ENCODE assay signal across 16 cellular contexts in genomic region chr11:769887-770641, GRCh38. TPM values are rescaled to one million over a fixed set of nuclear protein-coding genes. Genes with fewer than 3 reads are reported as not detected.
DNase-seq lines count a peak whose midpoint lies in the region; ATAC-seq, FAIRE-seq and TF ChIP-seq lines count a peak whose summit lies in the region.
"Had no signal": no experiment of that assay in that cellular context is flagged by ENCODE, and none has a peak within 500 bp of the region (broad histone marks: within the 10 kb centered on the region; RNA-seq: fewer than 3 reads in every experiment).

No MANE protein-coding gene starts in this region.

- H3K36me3 Mint-ChIP-seq in activated CD4-positive, alpha-beta T cell treated with anti-CD3 and anti-CD28 coated beads, Interleukin-2, amount 10 ng/mL, durations not matched to agents 7 days and 5 days (ENCODE audit: low read depth): peaks cover 3% of the 10 kb centered on the region
- H3K36me3 Mint-ChIP-seq: CD4-positive, CD25-positive, alpha-beta regulatory T cell had no signal

- no peaks in the 10 kb centered on the region for H3K9me3 Mint-ChIP-seq in activated CD4-positive, alpha-beta T cell treated with anti-CD3 and anti-CD28 coated beads, Interleukin-2, amount 10 ng/mL, durations not matched to agents 7 days and 5 days
- H3K9me3 Mint-ChIP-seq: CD4-positive, CD25-positive, alpha-beta regulatory T cell; GM23338 had no signal

- H3K27me3 ChIP-seq in PC-3 (ENCODE audit: low read length) (no peaks in the 10 kb centered on the region), hepatocyte (no peaks in the 10 kb centered on the region)

- H3K9me2 ChIP-seq in PC-3 (replicated peaks; ENCODE audit: low read length): no peaks in the 10 kb centered on the region
- H3K9me2 ChIP-seq in hepatocyte (replicated peaks; ENCODE audit: insufficient read depth): no peaks in the 10 kb centered on the region

- H3K27me3 Mint-ChIP-seq in activated CD4-positive, alpha-beta T cell treated with anti-CD3 and anti-CD28 coated beads, Interleukin-2, amount 10 ng/mL, durations not matched to agents 7 days and 5 days: no peaks in the 10 kb centered on the region
- H3K27me3 Mint-ChIP-seq: CD4-positive, CD25-positive, alpha-beta regulatory T cell had no signal

- ATAC-seq in PC-3: no peak
- ATAC-seq: GM23338, SK-N-SH treated with all-trans-retinoic acid at 6 μM for 48 hours had no signal

- no peak overlapping the region for H3K27ac ChIP-seq in PC-3 (ENCODE audit: low read length)
- H3K27ac ChIP-seq in hepatocyte: no peak overlapping the region

- H3K9me3 ChIP-seq in PC-3 (ENCODE audit: low read length) (no peaks in the 10 kb centered on the region), hepatocyte (ENCODE audit: low read depth) (no peaks in the 10 kb centered on the region)

- H4K20me1 ChIP-seq in PC-3 (ENCODE audit: low read length): peaks cover 20% of the 10 kb centered on the region
- peaks cover 23% of the 10 kb centered on the region for H4K20me1 ChIP-seq in hepatocyte (ENCODE audit: insufficient read depth, poor library complexity, severe bottlenecking)

- CTCF ChIA-PET in PC-3 (lab: Charles Lee): no interaction called here
- CTCF ChIA-PET in activated CD4-positive, alpha-beta T cell treated with anti-CD3 and anti-CD28 coated beads, Interleukin-2, amount 10 ng/mL, durations not matched to agents 7 days and 5 days (lab: Charles Lee): interaction anchor here (0.9 to 1.0 kb wide), 2 partner anchors 68 to 73 kb away, joined by 3 to 4 read pairs; no protein-coding TSS in a partner anchor

- H3K4me3 Mint-ChIP-seq in activated CD4-positive, alpha-beta T cell treated with anti-CD3 and anti-CD28 coated beads, Interleukin-2, amount 10 ng/mL, durations not matched to agents 7 days and 5 days: no peak overlapping the region
- H3K4me3 Mint-ChIP-seq: GM23338 had no signal

- H3K4me1 Mint-ChIP-seq in activated CD4-positive, alpha-beta T cell treated with anti-CD3 and anti-CD28 coated beads, Interleukin-2, amount 10 ng/mL, durations not matched to agents 7 days and 5 days: peaks cover 8% of the 10 kb centered on the region
- H3K4me1 Mint-ChIP-seq: GM23338 had no signal

- H3K79me2 ChIP-seq in PC-3 (ENCODE audit: low read length): peaks cover 41% of the 10 kb centered on the region
- peaks cover 24% of the 10 kb centered on the region for H3K79me2 ChIP-seq in hepatocyte

- no peaks in the 10 kb centered on the region for H3F3A ChIP-seq in PC-3 (ENCODE audit: low read length, unreplicated experiment)

- H3K4me2 ChIP-seq in PC-3 (ENCODE audit: low read length) (no peak overlapping the region), hepatocyte (no peak overlapping the region)
- H3K4me2 ChIP-seq: GM23338 had no signal

- intact Hi-C loops in PC-3 (cut with micrococcal nuclease): no loop called here

- H3K9ac ChIP-seq in PC-3 (ENCODE audit: low read length): no peak overlapping the region

- BruUV-seq in PC-3 (replicated peaks; lab: Mats Ljungman, UMichigan): TSS peak; percentile 14

- no peak overlapping the region for H3K27ac Mint-ChIP-seq in activated CD4-positive, alpha-beta T cell treated with anti-CD3 and anti-CD28 coated beads, Interleukin-2, amount 10 ng/mL, durations not matched to agents 7 days and 5 days
- H3K27ac Mint-ChIP-seq: CD4-positive, CD25-positive, alpha-beta regulatory T cell; GM23338 had no signal

- DNase-seq in GM12891 (ENCODE audit: insufficient read length, low spot score): no peak
- DNase-seq in PC-3: no peak
- peak; percentile 3 for DNase-seq in hepatocyte (ENCODE audit: low spot score)
- no peak for DNase-seq in activated CD4-positive, alpha-beta T cell treated with anti-CD3 and anti-CD28 coated beads, Interleukin-2, amount 10 ng/mL, durations not matched to agents 7 days and 5 days
- no peak for DNase-seq in GM19239 (ENCODE audit: insufficient read length, low spot score)
- DNase-seq: ACHN; CD4-positive, CD25-positive, alpha-beta regulatory T cell; DMS79 treated with DMSO at 0.1 percent for 48 hours; NCI-H1048; NCI-H2107; NCI-H69; SHP77 had no signal

- POLR2A ChIA-PET in PC-3 (lab: Charles Lee; ENCODE audit: unreplicated experiment): no interaction called here
- POLR2A ChIA-PET in activated CD4-positive, alpha-beta T cell treated with anti-CD3 and anti-CD28 coated beads, Interleukin-2, amount 10 ng/mL, durations not matched to agents 7 days and 5 days (lab: Charles Lee): no interaction called here

- H3K4me1 ChIP-seq in PC-3 (ENCODE audit: insufficient read depth, low read length) (peaks cover 9% of the 10 kb centered on the region), hepatocyte (ENCODE audit: insufficient read depth) (no peaks in the 10 kb centered on the region)

- H3K36me3 ChIP-seq in PC-3 (ENCODE audit: low read depth, low read length): peaks cover 35% of the 10 kb centered on the region
- no peaks in the 10 kb centered on the region for H3K36me3 ChIP-seq in hepatocyte (replicated peaks; ENCODE audit: insufficient read depth, low read depth)

- no peak overlapping the region for H3K4me3 ChIP-seq in PC-3 (ENCODE audit: low read length)
- H3K4me3 ChIP-seq in hepatocyte: no peak overlapping the region
- H3K4me3 ChIP-seq: GM23338 had no signal

- FAIRE-seq in GM12891 (lab: Jason Lieb, UNC) (no peak), GM19239 (lab: Jason Lieb, UNC) (no peak)
- FAIRE-seq: D721Med, G401.6 had no signal

- no peak for TF ChIP-seq POLR2A in GM12891 (IDR thresholded peaks at IDR 0.05; ENCODE audit: low read depth, low read length)

- H2AFZ ChIP-seq in PC-3 (ENCODE audit: low read length) (no peak overlapping the region), hepatocyte (no peak overlapping the region)
- H2AFZ ChIP-seq: GM23338 had no signal

- 95% methylated on average over 23 of the region's 23 CpGs for WGBS in hepatocyte (ENCODE audit: low lambda C conversion rate, missing lambda C conversion rate)

- no peak for TF ChIP-seq CTCF in PC-3 (conservative IDR thresholded peaks at IDR 0.05; ENCODE audit: low read depth, low read length)
- no peak for TF ChIP-seq CTCF in hepatocyte (IDR thresholded peaks at IDR 0.05; ENCODE audit: poor library complexity)

TF ChIP-seq in GM12891, 5 proteins besides CTCF, POLR2A, EP300 and RAD21:
- TF ChIP-seq POLR2AphosphoS5 (IDR thresholded peaks at IDR 0.05; ENCODE audit: low read depth, low read length) (0 out of 2 replicates have a peak, but pooled peaks have one; percentile 7), SPI1 (IDR thresholded peaks at IDR 0.05; ENCODE audit: low read depth, low read length) (no peak)

RNA-seq across cellular contexts. Expression of gene GATD1, which starts 7.2 kb away (rescaled TPM):
- 22.8 TPM for polyA plus RNA-seq in GM12891 (2012; ENCODE audit: low read depth, missing spikeins)
- total RNA-seq in PC-3 (2014; rRNA removed): 38.9 and 39.7 TPM in 2 replicates
- total RNA-seq in hepatocyte: 21.4 and 24.2 TPM in 2 replicates
- polyA plus RNA-seq in hepatocyte: 21.6 and 29.0 TPM in 2 replicates
- total RNA-seq in activated CD4-positive, alpha-beta T cell treated with anti-CD3 and anti-CD28 coated beads, Interleukin-2, amount 10 ng/mL, durations not matched to agents 7 days and 5 days: 10 to 100 TPM; 58.2 to 62.1 TPM

RNA-seq across cellular contexts. Expression of gene CEND1, which starts 19.8 kb away (rescaled TPM):
- polyA plus RNA-seq in GM12891 (2012; ENCODE audit: low read depth, missing spikeins): 3.7 TPM
- total RNA-seq in PC-3 (2014; rRNA removed) (not detected in 2 replicates), hepatocyte (not detected in 2 replicates)
- 0.39 TPM in 1 of 2 replicates, not detected in the other for polyA plus RNA-seq in hepatocyte
- under 1 TPM; 0.20 to 0.60 TPM for total RNA-seq in activated CD4-positive, alpha-beta T cell treated with anti-CD3 and anti-CD28 coated beads, Interleukin-2, amount 10 ng/mL, durations not matched to agents 7 days and 5 days
- total RNA-seq: CD4-positive, CD25-positive, alpha-beta regulatory T cell had no signal

RNA-seq across cellular contexts. Expression of gene TALDO1, which starts 22.8 kb away (rescaled TPM):
- polyA plus RNA-seq in GM12891 (2012; ENCODE audit: low read depth, missing spikeins): 131 TPM
- total RNA-seq in PC-3 (2014; rRNA removed): 287 and 326 TPM in 2 replicates
- 132 and 137 TPM in 2 replicates for total RNA-seq in hepatocyte
- 161 and 178 TPM in 2 replicates for polyA plus RNA-seq in hepatocyte
- total RNA-seq in activated CD4-positive, alpha-beta T cell treated with anti-CD3 and anti-CD28 coated beads, Interleukin-2, amount 10 ng/mL, durations not matched to agents 7 days and 5 days: 100 to 1,000 TPM; 219 to 268 TPM

RNA-seq across cellular contexts. Expression of gene SLC25A22, which starts 28.0 kb away (rescaled TPM):
- polyA plus RNA-seq in GM12891 (2012; ENCODE audit: low read depth, missing spikeins): 8.2 TPM
- 32.7 and 42.3 TPM in 2 replicates for total RNA-seq in PC-3 (2014; rRNA removed)
- total RNA-seq in hepatocyte: 11.1 and 16.2 TPM in 2 replicates
- polyA plus RNA-seq in hepatocyte: 19.7 and 23.7 TPM in 2 replicates
- total RNA-seq in activated CD4-positive, alpha-beta T cell treated with anti-CD3 and anti-CD28 coated beads, Interleukin-2, amount 10 ng/mL, durations not matched to agents 7 days and 5 days: 10 to 100 TPM; 45.9 to 49.1 TPM

RNA-seq across cellular contexts. Expression of gene PIDD1, which starts 35.0 kb away (rescaled TPM):
- polyA plus RNA-seq in GM12891 (2012; ENCODE audit: low read depth, missing spikeins): 22.4 TPM
- total RNA-seq in PC-3 (2014; rRNA removed) (11.7 and 14.9 TPM in 2 replicates), hepatocyte (7.1 and 11.1 TPM in 2 replicates)
- polyA plus RNA-seq in hepatocyte: 16.3 and 29.5 TPM in 2 replicates
- 10 to 100 TPM; 47.9 to 60.4 TPM for total RNA-seq in activated CD4-positive, alpha-beta T cell treated with anti-CD3 and anti-CD28 coated beads, Interleukin-2, amount 10 ng/mL, durations not matched to agents 7 days and 5 days
